15 cellular contexts compared by ENCODE assay signal in genomic region chr19:19510432-19510831, GRCh38. TPM values are rescaled to one million over a fixed set of nuclear protein-coding genes. Genes with fewer than 3 reads are reported as not detected.
DNase-seq lines count a peak whose midpoint lies in the region; ATAC-seq lines count a peak whose summit lies in the region.
"Had no signal": no experiment of that assay in that cellular context is flagged by ENCODE, and none has a peak within 500 bp of the region (broad histone marks: within the 10 kb centered on the region; RNA-seq: fewer than 3 reads in every experiment).

No MANE protein-coding gene starts in this region.

- ATAC-seq in esophagus mucosa: peak; percentile 68
- ATAC-seq in GM18868 (IDR thresholded peaks at IDR 0.05; ENCODE audit: unreplicated experiment): no peak
- ATAC-seq: heart left ventricle had no signal

- POLR2A ChIA-PET in activated CD4-positive, alpha-beta memory T cell treated with anti-CD3 and anti-CD28 coated beads, Interleukin-2, amount 10 ng/mL, durations not matched to agents 7 days and 5 days (lab: Charles Lee): interaction anchor here (1.0 kb wide), 1 partner anchor 21 kb away, joined by 3 read pairs; no protein-coding TSS in a partner anchor
- POLR2A ChIA-PET in activated CD4-positive, alpha-beta memory T cell treated with anti-CD3 and anti-CD28 coated beads for 36 hours (lab: Charles Lee): no interaction called here

- no peaks in the 10 kb centered on the region for H3K27me3 Mint-ChIP-seq in activated CD4-positive, alpha-beta memory T cell treated with anti-CD3 and anti-CD28 coated beads, Interleukin-2, amount 10 ng/mL, durations not matched to agents 7 days and 5 days
- no peaks in the 10 kb centered on the region for H3K27me3 Mint-ChIP-seq in activated CD4-positive, alpha-beta memory T cell treated with anti-CD3 and anti-CD28 coated beads for 36 hours

- H3K4me3 Mint-ChIP-seq in activated CD4-positive, alpha-beta memory T cell treated with anti-CD3 and anti-CD28 coated beads, Interleukin-2, amount 10 ng/mL, durations not matched to agents 7 days and 5 days: no peak overlapping the region
- no peak overlapping the region for H3K4me3 Mint-ChIP-seq in activated CD4-positive, alpha-beta memory T cell treated with anti-CD3 and anti-CD28 coated beads for 36 hours

- H3K9me3 Mint-ChIP-seq in activated CD4-positive, alpha-beta memory T cell treated with anti-CD3 and anti-CD28 coated beads, Interleukin-2, amount 10 ng/mL, durations not matched to agents 7 days and 5 days: no peaks in the 10 kb centered on the region
- H3K9me3 Mint-ChIP-seq in activated CD4-positive, alpha-beta memory T cell treated with anti-CD3 and anti-CD28 coated beads for 36 hours: no peaks in the 10 kb centered on the region

- H3K4me1 Mint-ChIP-seq in activated CD4-positive, alpha-beta memory T cell treated with anti-CD3 and anti-CD28 coated beads, Interleukin-2, amount 10 ng/mL, durations not matched to agents 7 days and 5 days: peaks cover under 1% of the 10 kb centered on the region
- no peaks in the 10 kb centered on the region for H3K4me1 Mint-ChIP-seq in activated CD4-positive, alpha-beta memory T cell treated with anti-CD3 and anti-CD28 coated beads for 36 hours (ENCODE audit: low read depth)

- CTCF ChIA-PET in activated CD4-positive, alpha-beta memory T cell treated with anti-CD3 and anti-CD28 coated beads, Interleukin-2, amount 10 ng/mL, durations not matched to agents 7 days and 5 days (lab: Charles Lee): interaction anchor here (1.1 to 1.2 kb wide), 2 partner anchors 20 to 21 kb away, joined by 3 to 5 read pairs; no protein-coding TSS in a partner anchor
- CTCF ChIA-PET in activated CD4-positive, alpha-beta memory T cell treated with anti-CD3 and anti-CD28 coated beads for 36 hours (lab: Charles Lee): interaction anchor here (0.7 to 1.4 kb wide), 3 partner anchors 20 to 113 kb away, joined by 3 to 7 read pairs (median 3); no protein-coding TSS in a partner anchor

- intact Hi-C loops in activated CD4-positive, alpha-beta memory T cell treated with anti-CD3 and anti-CD28 coated beads for 36 hours (cut with micrococcal nuclease): no loop called here

- DNase-seq in activated CD4-positive, alpha-beta memory T cell treated with anti-CD3 and anti-CD28 coated beads, Interleukin-2, amount 10 ng/mL, durations not matched to agents 7 days and 5 days: no peak
- no peak for DNase-seq in activated CD4-positive, alpha-beta memory T cell treated with anti-CD3 and anti-CD28 coated beads for 36 hours
- peak; percentile 20 for DNase-seq in NCI-H226
- DNase-seq in renal cortical epithelial cell (ENCODE audit: low read depth): peak; percentile 5
- no peak for DNase-seq in stimulated activated CD4-positive, alpha-beta T cell treated with anti-CD3 and anti-CD28 coated beads, Interleukin-2, amount 100 ng/mL, for 24 hours
- DNase-seq in NCI-H345 treated with DMSO at 0.1 percent for 48 hours (lab: John Stamatoyannopoulos, UW; ENCODE audit: unreplicated experiment): no peak
- DNase-seq: activated CD4-positive, alpha-beta T cell treated with anti-CD3 and anti-CD28 coated beads, Interleukin-2, amount 50 U/mL, for 48 hours; activated T-cell treated with anti-CD3 and anti-CD28 coated beads, Interleukin-2, amount 50 U/mL, for 48 hours; caudate nucleus; heart left ventricle; NCI-H187 treated with DMSO at 0.1 percent for 48 hours; NCI-H526 treated with DMSO at 0.1 percent for 48 hours; SK-N-SH had no signal

- peaks cover 27% of the 10 kb centered on the region for H3K36me3 Mint-ChIP-seq in activated CD4-positive, alpha-beta memory T cell treated with anti-CD3 and anti-CD28 coated beads, Interleukin-2, amount 10 ng/mL, durations not matched to agents 7 days and 5 days (ENCODE audit: low read depth)
- peaks cover 14% of the 10 kb centered on the region for H3K36me3 Mint-ChIP-seq in activated CD4-positive, alpha-beta memory T cell treated with anti-CD3 and anti-CD28 coated beads for 36 hours

- peak overlapping the region; percentile 35 for H3K27ac Mint-ChIP-seq in activated CD4-positive, alpha-beta memory T cell treated with anti-CD3 and anti-CD28 coated beads, Interleukin-2, amount 10 ng/mL, durations not matched to agents 7 days and 5 days
- H3K27ac Mint-ChIP-seq in activated CD4-positive, alpha-beta memory T cell treated with anti-CD3 and anti-CD28 coated beads for 36 hours: no peak overlapping the region

RNA-seq across cellular contexts. Expression of gene TSSK6, which starts 4.9 kb away (rescaled TPM):
- total RNA-seq in activated CD4-positive, alpha-beta memory T cell treated with anti-CD3 and anti-CD28 coated beads, Interleukin-2, amount 10 ng/mL, durations not matched to agents 7 days and 5 days: 1 to 10 TPM; 5.3 to 5.7 TPM
- 1 to 10 TPM; 3.1 to 4.7 TPM for total RNA-seq in activated CD4-positive, alpha-beta memory T cell treated with anti-CD3 and anti-CD28 coated beads for 36 hours
- total RNA-seq in esophagus mucosa (1.4 TPM), renal cortical epithelial cell (0.69 and 3.0 TPM in 2 replicates)

RNA-seq across cellular contexts. Expression of gene NDUFA13, which starts 5.6 kb away (rescaled TPM):
- total RNA-seq in activated CD4-positive, alpha-beta memory T cell treated with anti-CD3 and anti-CD28 coated beads, Interleukin-2, amount 10 ng/mL, durations not matched to agents 7 days and 5 days: 100 to 1,000 TPM; 371 to 388 TPM
- total RNA-seq in activated CD4-positive, alpha-beta memory T cell treated with anti-CD3 and anti-CD28 coated beads for 36 hours: 100 to 1,000 TPM; 365 to 374 TPM
- total RNA-seq in esophagus mucosa (314 TPM), renal cortical epithelial cell (147 and 201 TPM in 2 replicates)

RNA-seq across cellular contexts. Expression of gene YJEFN3, which starts 18.3 kb away (rescaled TPM):
- 1 to 10 TPM; 8.2 to 8.7 TPM for total RNA-seq in activated CD4-positive, alpha-beta memory T cell treated with anti-CD3 and anti-CD28 coated beads, Interleukin-2, amount 10 ng/mL, durations not matched to agents 7 days and 5 days
- 1 to 10 TPM; 6.9 to 8.2 TPM for total RNA-seq in activated CD4-positive, alpha-beta memory T cell treated with anti-CD3 and anti-CD28 coated beads for 36 hours
- 1.00 TPM for total RNA-seq in esophagus mucosa
- 0.50 and 0.69 TPM in 2 replicates for total RNA-seq in renal cortical epithelial cell

RNA-seq across cellular contexts. Expression of gene CILP2, which starts 27.6 kb away (rescaled TPM):
- total RNA-seq in activated CD4-positive, alpha-beta memory T cell treated with anti-CD3 and anti-CD28 coated beads, Interleukin-2, amount 10 ng/mL, durations not matched to agents 7 days and 5 days: under 1 TPM in 1 of 2 experiments, not detected in 1; 0.08 TPM
- under 1 TPM; 0.44 to 0.50 TPM for total RNA-seq in activated CD4-positive, alpha-beta memory T cell treated with anti-CD3 and anti-CD28 coated beads for 36 hours
- total RNA-seq in esophagus mucosa (not detected), renal cortical epithelial cell (0.60 TPM in 1 of 2 replicates, not detected in the other)

Comparison
In these comparisons a context has a peak if more than half of its experiments do, and no peak if none do; other contexts are left out.
1. DNase-seq: peak in NCI-H226 (single experiment) and renal cortical epithelial cell (single experiment); none in activated CD4-positive, alpha-beta memory T cell treated with anti-CD3 and anti-CD28 coated beads, Interleukin-2, amount 10 ng/mL, durations not matched to agents 7 days and 5 days (single experiment), activated CD4-positive, alpha-beta memory T cell treated with anti-CD3 and anti-CD28 coated beads for 36 hours (single experiment), stimulated activated CD4-positive, alpha-beta T cell treated with anti-CD3 and anti-CD28 coated beads, Interleukin-2, amount 100 ng/mL, for 24 hours (0 of 2) and NCI-H345 treated with DMSO at 0.1 percent for 48 hours (single experiment).